5 cellular contexts compared by ENCODE assay signal in the genomic region with DNA sequence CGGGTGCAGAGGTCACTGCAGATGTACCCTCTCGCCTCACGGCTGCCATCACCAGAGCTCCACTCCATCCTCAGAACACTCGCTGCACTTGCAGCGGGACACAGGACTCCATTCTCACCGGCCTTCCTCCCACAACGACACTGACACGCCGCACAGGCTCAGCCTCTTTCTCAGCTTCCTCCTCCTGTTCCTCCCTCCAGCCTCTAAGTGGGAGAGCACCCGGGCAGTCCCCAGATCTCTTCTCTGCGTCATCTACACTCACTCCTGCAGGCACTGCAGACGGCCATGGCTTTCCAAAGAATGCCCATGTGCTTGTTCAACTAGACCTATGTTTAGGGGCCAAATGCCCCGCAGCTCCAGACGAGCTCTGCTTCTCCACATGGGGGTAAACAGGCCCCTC. TPM values are rescaled to one million over a fixed set of nuclear protein-coding genes. Genes with fewer than 3 reads are reported as not detected.
DNase-seq lines count a peak whose midpoint lies in the region; ATAC-seq, FAIRE-seq and TF ChIP-seq lines count a peak whose summit lies in the region.
"Had no signal": no experiment of that assay in that cellular context is flagged by ENCODE, and none has a peak within 500 bp of the region (broad histone marks: within the 10 kb centered on the region; RNA-seq: fewer than 3 reads in every experiment).

No MANE protein-coding gene starts in this region.

- no peak overlapping the region for H3K9ac ChIP-seq in kidney (ENCODE audit: low read length in 2 of 2)

- peaks cover 33 to 46% of the 10 kb centered on the region in 2 donors for H3K36me3 ChIP-seq in kidney (ENCODE audit: control insufficient read depth in 1 of 2, insufficient read depth in 2 of 2, low read length in 2 of 2)

- no peaks in the 10 kb centered on the region for H3K9me3 Mint-ChIP-seq in memory B cell

- ATAC-seq in memory B cell (ENCODE audit: low read depth), result no peak
- no peak for ATAC-seq in activated CD4-positive, CD25-positive, alpha-beta regulatory T cell treated with anti-CD3 and anti-CD28 coated beads, Interleukin-2, amount 50 U/mL, for 24 hours

- peaks cover 0 to 11% of the 10 kb centered on the region in 2 donors for H3K4me1 ChIP-seq in kidney (ENCODE audit: control insufficient read depth in 1 of 2, insufficient read depth in 1 of 2, low read depth in 1 of 2, low read length in 2 of 2)

- no peak for FAIRE-seq in kidney (lab: Jason Lieb, UNC)

- no peak for TF ChIP-seq CTCF in kidney (IDR thresholded peaks at IDR 0.05; ENCODE audit: borderline replicate concordance, extremely low read depth, insufficient read depth)

- peaks cover 28% of the 10 kb centered on the region for H3K36me3 Mint-ChIP-seq in memory B cell

- H3K4me3 ChIP-seq in kidney (ENCODE audit: low read length in 2 of 2), result no peak overlapping the region

- H3K4me1 Mint-ChIP-seq in memory B cell, result peaks cover 22% of the 10 kb centered on the region

- intact Hi-C loops in kidney (cut with DNase I), result no loop called here

- H3K27me3 Mint-ChIP-seq in memory B cell, result no peaks in the 10 kb centered on the region

- no peak overlapping the region for H3K27ac ChIP-seq in kidney (ENCODE audit: low read depth in 2 of 2, low read length in 2 of 2)

- no peaks in the 10 kb centered on the region for H3K9me3 ChIP-seq in kidney (ENCODE audit: control insufficient read depth in 1 of 2, low read length in 2 of 2)

- DNase-seq in OCI-M1 (lab: John Stamatoyannopoulos, UW), result peak; percentile 52
- DNase-seq in memory B cell (ENCODE audit: low spot score in 2 of 2), result no peak
- no peak for DNase-seq in kidney
- DNase-seq: SHP77 treated with DMSO at 0.1 percent for 48 hours had no signal

- no peak overlapping the region for H3K4me3 Mint-ChIP-seq in memory B cell

- peak overlapping the region; percentile 57 for H3K27ac Mint-ChIP-seq in memory B cell

RNA-seq across cellular contexts. Expression of a gene that starts 14.3 kb away (rescaled TPM):
- 20.5 TPM for total RNA-seq in kidney
- 11.8 TPM for polyA plus RNA-seq in kidney (ENCODE audit: insufficient read depth, low read depth, low replicate concordance)

RNA-seq across cellular contexts. Expression of a gene that starts 14.7 kb away (rescaled TPM):
- total RNA-seq in kidney, result 74.9 TPM
- polyA plus RNA-seq in kidney (ENCODE audit: insufficient read depth, low read depth, low replicate concordance), result 31.5 TPM

RNA-seq across cellular contexts. Expression of a gene that starts 14.7 kb away (rescaled TPM):
- 69.8 TPM for total RNA-seq in kidney
- polyA plus RNA-seq in kidney (ENCODE audit: insufficient read depth, low read depth, low replicate concordance), result 26.7 TPM

RNA-seq across cellular contexts. Expression of a gene that starts 56.8 kb away (rescaled TPM):
- total RNA-seq in kidney, result 93.9 TPM
- 42.1 TPM for polyA plus RNA-seq in kidney (ENCODE audit: insufficient read depth, low read depth, low replicate concordance)
